In genomic region chr9:81592890-81593271, GRCh38 we compare ENCODE assay signal across 11 cellular contexts.
DNase-seq lines count a peak whose midpoint lies in the region; ATAC-seq and TF ChIP-seq lines count a peak whose summit lies in the region.
"Had no signal": no experiment of that assay in that cellular context is flagged by ENCODE, and none has a peak within 500 bp of the region (broad histone marks: within the 10 kb centered on the region; RNA-seq: fewer than 3 reads in every experiment).

No MANE protein-coding gene starts in this region.

- H3K9me3 ChIP-seq in A673 (ENCODE audit: low read depth, low read length, poor library complexity, severe bottlenecking) (no peaks in the 10 kb centered on the region), right cardiac atrium (ENCODE audit: control insufficient read depth, low read length) (no peaks in the 10 kb centered on the region), trophoblast cell (ENCODE audit: insufficient read depth, low read depth, low read length) (peaks cover 1% of the 10 kb centered on the region)

- no peak overlapping the region for H3K4me2 ChIP-seq in trophoblast cell (ENCODE audit: low read length)

- no peak overlapping the region for H3K4ac ChIP-seq in trophoblast cell (ENCODE audit: low read depth, low read length)

- ATAC-seq in WTC11 (no peak), right cardiac atrium (peak; percentile 41 to 52), HG02885 (IDR thresholded peaks at IDR 0.05; ENCODE audit: poor library complexity, unreplicated experiment) (no peak)
- ATAC-seq: activated CD8-positive, alpha-beta T cell treated with anti-CD3 and anti-CD28 coated beads for 36 hours had no signal

- H3K4me1 ChIP-seq in A673 (ENCODE audit: insufficient read depth, low read length, poor library complexity, severe bottlenecking), result peaks cover 8% of the 10 kb centered on the region
- H3K4me1 ChIP-seq in right cardiac atrium (ENCODE audit: control insufficient read depth, insufficient read depth, low read length), result peaks cover 16% of the 10 kb centered on the region
- H3K4me1 ChIP-seq in trophoblast cell (ENCODE audit: control insufficient read depth in 1 of 2, insufficient read depth in 2 of 2, low read length in 2 of 2), result peaks cover 2 to 5% of the 10 kb centered on the region in 2 experiments

- no TSS peak for BruUV-seq in A673 (replicated peaks; lab: Mats Ljungman, UMichigan)

- 48% methylated on average over 15 of the region's 15 CpGs for WGBS in right cardiac atrium
- no CpG with 5 or more reads among the region's 15 CpGs for WGBS in trophoblast cell (ENCODE audit: extremely low coverage, insufficient coverage, insufficient read length)

- H4K8ac ChIP-seq in trophoblast cell (ENCODE audit: low read depth, low read length), result peak overlapping the region; percentile 51

- H3K27me3 ChIP-seq in A673 (replicated peaks; ENCODE audit: insufficient read depth, low read depth, low read length, poor library complexity) (no peaks in the 10 kb centered on the region), right cardiac atrium (ENCODE audit: control insufficient read depth, insufficient read depth) (no peaks in the 10 kb centered on the region), trophoblast cell (ENCODE audit: insufficient read depth, low read length) (no peaks in the 10 kb centered on the region)

- H2AFZ ChIP-seq in trophoblast cell (ENCODE audit: insufficient read depth, low read length, poor library complexity), result no peak overlapping the region

- intact Hi-C loops in A673 (cut with micrococcal nuclease; ENCODE audit: unreplicated experiment) (no loop called here), right cardiac atrium (cut with DNase I) (no loop called here)
- intact Hi-C loops in activated T-helper 1 cell treated with anti-CD3 and anti-CD28 coated beads, Interleukin-12 subunit alpha, Interleukin-12 subunit beta, Interleukin-2, Interleukin-4 antibody, amounts not matched to agents 30 ng/mL and 10 ng/mL and 1 ng/mL, durations not matched to agents 14 hours and 24 hours and 36 hours (cut with micrococcal nuclease), result no loop called here

- H3K14ac ChIP-seq in trophoblast cell (ENCODE audit: low read length), result peak overlapping the region; percentile 33

- peaks cover 60% of the 10 kb centered on the region for H3K4me1 Mint-ChIP-seq in WTC11
- H3K4me1 Mint-ChIP-seq in activated T-helper 1 cell treated with anti-CD3 and anti-CD28 coated beads, Interleukin-12 subunit alpha, Interleukin-12 subunit beta, Interleukin-2, Interleukin-4 antibody, amounts not matched to agents 30 ng/mL and 10 ng/mL and 1 ng/mL, durations not matched to agents 14 hours and 24 hours and 36 hours (ENCODE audit: low read depth), result no peaks in the 10 kb centered on the region

- peaks cover 11% of the 10 kb centered on the region for H3K9me3 Mint-ChIP-seq in WTC11
- peaks cover 2% of the 10 kb centered on the region for H3K9me3 Mint-ChIP-seq in activated T-helper 1 cell treated with anti-CD3 and anti-CD28 coated beads, Interleukin-12 subunit alpha, Interleukin-12 subunit beta, Interleukin-2, Interleukin-4 antibody, amounts not matched to agents 30 ng/mL and 10 ng/mL and 1 ng/mL, durations not matched to agents 14 hours and 24 hours and 36 hours
- H3K9me3 Mint-ChIP-seq: activated CD8-positive, alpha-beta T cell treated with anti-CD3 and anti-CD28 coated beads for 36 hours had no signal

- H3K27ac ChIP-seq in A673 (ENCODE audit: low read depth, low read length, poor library complexity, severe bottlenecking) (no peak overlapping the region), right cardiac atrium (ENCODE audit: low read length) (no peak overlapping the region), trophoblast cell (ENCODE audit: low read depth, low read length) (no peak overlapping the region)
- H3K27ac ChIP-seq: cardiac muscle cell had no signal

- CTCF ChIA-PET in A673 (lab: Charles Lee) (no interaction called here), WTC11 (lab: Charles Lee) (no interaction called here)

- H3K79me1 ChIP-seq in trophoblast cell (ENCODE audit: low read length), result peaks cover 7% of the 10 kb centered on the region

- no peak overlapping the region for H2BK120ac ChIP-seq in trophoblast cell (ENCODE audit: insufficient read depth, low read length, poor library complexity)

- H4K12ac ChIP-seq in trophoblast cell (ENCODE audit: low read depth, low read length), result peak overlapping the region; percentile 91

- H3K4me3 ChIP-seq in A673 (ENCODE audit: low read depth, low read length, poor library complexity, severe bottlenecking) (no peak overlapping the region), right cardiac atrium (ENCODE audit: low read length) (no peak overlapping the region), trophoblast cell (ENCODE audit: low read depth, low read length) (no peak overlapping the region)
- H3K4me3 ChIP-seq: cardiac muscle cell had no signal

- H3K36me3 ChIP-seq in A673 (ENCODE audit: insufficient read depth, low read length, poor library complexity, severe bottlenecking) (no peaks in the 10 kb centered on the region), trophoblast cell (ENCODE audit: control insufficient read depth in 1 of 2, insufficient read depth in 2 of 2, low read length in 2 of 2) (peaks cover 15 to 29% of the 10 kb centered on the region in 2 experiments)
- H3K36me3 ChIP-seq: cardiac muscle cell had no signal

- H3K79me2 ChIP-seq in trophoblast cell (ENCODE audit: control insufficient read depth, insufficient read depth, low read length, poor library complexity), result no peaks in the 10 kb centered on the region

- H2AK5ac ChIP-seq in trophoblast cell (ENCODE audit: low read length), result peak overlapping the region; percentile 84

- no peak overlapping the region for H3K9ac ChIP-seq in trophoblast cell (ENCODE audit: low read length)

- H2BK5ac ChIP-seq in trophoblast cell (ENCODE audit: low read depth, low read length, poor library complexity), result no peak overlapping the region

- H3K4me3 Mint-ChIP-seq in WTC11, result no peak overlapping the region
- no peak overlapping the region for H3K4me3 Mint-ChIP-seq in activated T-helper 1 cell treated with anti-CD3 and anti-CD28 coated beads, Interleukin-12 subunit alpha, Interleukin-12 subunit beta, Interleukin-2, Interleukin-4 antibody, amounts not matched to agents 30 ng/mL and 10 ng/mL and 1 ng/mL, durations not matched to agents 14 hours and 24 hours and 36 hours
- H3K4me3 Mint-ChIP-seq: activated CD8-positive, alpha-beta T cell treated with anti-CD3 and anti-CD28 coated beads for 36 hours; activated naive CD4-positive, alpha-beta T cell treated with anti-CD3 and anti-CD28 coated beads for 36 hours had no signal

- H3K27me3 Mint-ChIP-seq in WTC11 (ENCODE audit: low read depth), result no peaks in the 10 kb centered on the region
- peaks cover 2% of the 10 kb centered on the region for H3K27me3 Mint-ChIP-seq in activated T-helper 1 cell treated with anti-CD3 and anti-CD28 coated beads, Interleukin-12 subunit alpha, Interleukin-12 subunit beta, Interleukin-2, Interleukin-4 antibody, amounts not matched to agents 30 ng/mL and 10 ng/mL and 1 ng/mL, durations not matched to agents 14 hours and 24 hours and 36 hours (ENCODE audit: insufficient read depth)

- H3K18ac ChIP-seq in trophoblast cell (ENCODE audit: low read length), result peak overlapping the region; percentile 28

- peak overlapping the region; percentile 94 for H3K27ac Mint-ChIP-seq in WTC11
- H3K27ac Mint-ChIP-seq in activated T-helper 1 cell treated with anti-CD3 and anti-CD28 coated beads, Interleukin-12 subunit alpha, Interleukin-12 subunit beta, Interleukin-2, Interleukin-4 antibody, amounts not matched to agents 30 ng/mL and 10 ng/mL and 1 ng/mL, durations not matched to agents 14 hours and 24 hours and 36 hours, result no peak overlapping the region
- H3K27ac Mint-ChIP-seq: activated CD8-positive, alpha-beta T cell treated with anti-CD3 and anti-CD28 coated beads for 36 hours; activated naive CD4-positive, alpha-beta T cell treated with anti-CD3 and anti-CD28 coated beads for 36 hours had no signal

- DNase-seq in A673 (ENCODE audit: low spot score) (peak; percentile 33), WTC11 (ENCODE audit: low spot score) (no peak), right cardiac atrium (peak; percentile 41 to 73 (median 65)), trophoblast cell (no peak), NCI-H2196 (lab: John Stamatoyannopoulos, UW; ENCODE audit: unreplicated experiment) (no peak), SIG-M5 (lab: John Stamatoyannopoulos, UW) (no peak)
- DNase-seq in activated T-helper 1 cell treated with anti-CD3 and anti-CD28 coated beads, Interleukin-12 subunit alpha, Interleukin-12 subunit beta, Interleukin-2, Interleukin-4 antibody, amounts not matched to agents 30 ng/mL and 10 ng/mL and 1 ng/mL, durations not matched to agents 14 hours and 24 hours and 36 hours (ENCODE audit: low spot score), result no peak
- DNase-seq: activated CD8-positive, alpha-beta T cell treated with anti-CD3 and anti-CD28 coated beads for 36 hours; activated naive CD4-positive, alpha-beta T cell treated with anti-CD3 and anti-CD28 coated beads for 36 hours had no signal

- H4K91ac ChIP-seq in trophoblast cell (ENCODE audit: low read depth, low read length), result peak overlapping the region; percentile 20

- no peak overlapping the region for H3K23ac ChIP-seq in trophoblast cell (ENCODE audit: low read length)

- H3K36me3 Mint-ChIP-seq in WTC11, result peaks cover 70% of the 10 kb centered on the region
- H3K36me3 Mint-ChIP-seq in activated T-helper 1 cell treated with anti-CD3 and anti-CD28 coated beads, Interleukin-12 subunit alpha, Interleukin-12 subunit beta, Interleukin-2, Interleukin-4 antibody, amounts not matched to agents 30 ng/mL and 10 ng/mL and 1 ng/mL, durations not matched to agents 14 hours and 24 hours and 36 hours (ENCODE audit: low read depth), result no peaks in the 10 kb centered on the region

- POLR2A ChIA-PET in A673 (lab: Charles Lee; ENCODE audit: low non-redundant PET), result no interaction called here
- POLR2A ChIA-PET in WTC11 (lab: Charles Lee), result no interaction called here

- TF ChIP-seq CTCF in A673 (conservative IDR thresholded peaks at IDR 0.05; ENCODE audit: low read depth, low read length) (no peak), WTC11 (IDR thresholded peaks at IDR 0.05) (no peak)

- peak overlapping the region; percentile 33 for H2BK12ac ChIP-seq in trophoblast cell (ENCODE audit: low read length)

Comparison
In these comparisons a context has a peak if more than half of its experiments do, and no peak if none do; other contexts are left out.
1. DNase-seq: peak in A673 (single experiment) and right cardiac atrium (3 of 3); none in WTC11 (single experiment), trophoblast cell (0 of 2), NCI-H2196 (single experiment), activated T-helper 1 cell treated with anti-CD3 and anti-CD28 coated beads, Interleukin-12 subunit alpha, Interleukin-12 subunit beta, Interleukin-2, Interleukin-4 antibody, amounts not matched to agents 30 ng/mL and 10 ng/mL and 1 ng/mL, durations not matched to agents 14 hours and 24 hours and 36 hours (single experiment) and SIG-M5 (single experiment).
2. ATAC-seq: peak in right cardiac atrium (2 of 2); none in WTC11 (single experiment) and HG02885 (single experiment).